In genomic region chr4:129189630-129190029, GRCh38 we compare ENCODE assay signal across 27 cellular contexts.
A peak's percentile ranks its signal among the peaks of the same experiment; 100 is the strongest.
DNase-seq lines count a peak whose midpoint lies in the region; ATAC-seq and TF ChIP-seq lines count a peak whose summit lies in the region.
"Had no signal": no experiment of that assay in that cellular context is flagged by ENCODE, and none has a peak within 500 bp of the region (broad histone marks: within the 10 kb centered on the region; RNA-seq: fewer than 3 reads in every experiment).

No MANE protein-coding gene starts in this region.

- intact Hi-C loops in PC-9 (cut with micrococcal nuclease; ENCODE audit: unreplicated experiment) (no loop called here), right lobe of liver (cut with DNase I) (no loop called here), natural killer cell (cut with micrococcal nuclease) (no loop called here)

- no peak overlapping the region for H3K27ac ChIP-seq in DND-41 (ENCODE audit: low read length)
- H3K27ac ChIP-seq in Karpas-422 (ENCODE audit: low read length): no peak overlapping the region
- no peak overlapping the region for H3K27ac ChIP-seq in PC-9
- H3K27ac ChIP-seq in right lobe of liver: peak overlapping the region; percentile 38 to 68 (median 52)
- H3K27ac ChIP-seq: A549, SJSA1 had no signal

- H3F3A ChIP-seq in PC-9 (ENCODE audit: insufficient read depth, low read depth): no peaks in the 10 kb centered on the region

- no TSS peak for BruUV-seq in PC-9 (replicated peaks; lab: Mats Ljungman, UMichigan)

- H3K4me3 ChIP-seq in DND-41 (ENCODE audit: low read depth in 1 of 2, low read length in 2 of 2) (no peak overlapping the region), Karpas-422 (ENCODE audit: low read length) (no peak overlapping the region), PC-9 (no peak overlapping the region), right lobe of liver (peak overlapping the region in 2 of 3 donors; percentile 18 to 36)
- H3K4me3 ChIP-seq: A549, K562, SJSA1 had no signal

- no peaks in the 10 kb centered on the region for H3K4me1 Mint-ChIP-seq in natural killer cell
- H3K4me1 Mint-ChIP-seq in activated CD4-positive, alpha-beta T cell treated with anti-CD3 and anti-CD28 coated beads, Interleukin-2, amount 10 ng/mL, durations not matched to agents 7 days and 5 days: no peaks in the 10 kb centered on the region
- H3K4me1 Mint-ChIP-seq: CD4-positive, alpha-beta memory T cell had no signal

- no peak overlapping the region for H3K27ac Mint-ChIP-seq in natural killer cell
- H3K27ac Mint-ChIP-seq in activated CD4-positive, alpha-beta T cell treated with anti-CD3 and anti-CD28 coated beads, Interleukin-2, amount 10 ng/mL, durations not matched to agents 7 days and 5 days: no peak overlapping the region
- H3K27ac Mint-ChIP-seq: CD4-positive, alpha-beta memory T cell had no signal

- H3K9me3 ChIP-seq in DND-41 (ENCODE audit: insufficient read depth, low read length, severe bottlenecking) (no peaks in the 10 kb centered on the region), Karpas-422 (ENCODE audit: low read length) (no peaks in the 10 kb centered on the region), PC-9 (ENCODE audit: insufficient read depth, low read depth) (no peaks in the 10 kb centered on the region), right lobe of liver (no peaks in the 10 kb centered on the region)
- H3K9me3 ChIP-seq: A549, SJSA1 had no signal

- H3K9me2 ChIP-seq in Karpas-422 (replicated peaks; ENCODE audit: insufficient read depth, low read length): no peaks in the 10 kb centered on the region
- no peaks in the 10 kb centered on the region; the same call in 1 of the 2 replicates for H3K9me2 ChIP-seq in PC-9 (ENCODE audit: insufficient read depth)

- H3K4me1 ChIP-seq in DND-41 (ENCODE audit: insufficient read depth, low read length): peaks cover 8% of the 10 kb centered on the region; the same call in 1 of the 2 replicates
- H3K4me1 ChIP-seq in Karpas-422 (ENCODE audit: low read length): peaks cover 39% of the 10 kb centered on the region
- H3K4me1 ChIP-seq in PC-9 (replicated peaks; ENCODE audit: insufficient read depth): no peaks in the 10 kb centered on the region
- H3K4me1 ChIP-seq in right lobe of liver: peaks cover 0 to 13% (median 0%) of the 10 kb centered on the region in 4 donors
- H3K4me1 ChIP-seq: A549, SJSA1 had no signal

- H3K36me3 ChIP-seq in DND-41 (ENCODE audit: insufficient read depth, low read length): no peaks in the 10 kb centered on the region
- no peaks in the 10 kb centered on the region for H3K36me3 ChIP-seq in Karpas-422 (ENCODE audit: insufficient read depth, low read length)
- no peaks in the 10 kb centered on the region for H3K36me3 ChIP-seq in PC-9 (ENCODE audit: low read depth)
- no peaks in the 10 kb centered on the region for H3K36me3 ChIP-seq in right lobe of liver
- H3K36me3 ChIP-seq: SJSA1 had no signal

- no peak overlapping the region for H3K9ac ChIP-seq in DND-41 (ENCODE audit: low read depth, low read length)
- H3K9ac ChIP-seq in Karpas-422 (ENCODE audit: low read length): no peak overlapping the region

- POLR2A ChIA-PET in PC-9 (lab: Charles Lee; ENCODE audit: unreplicated experiment): interaction anchor here (0.6 kb wide), 1 partner anchor 97 kb away, joined by 4 read pairs; no protein-coding TSS in a partner anchor
- POLR2A ChIA-PET in activated CD4-positive, alpha-beta T cell treated with anti-CD3 and anti-CD28 coated beads, Interleukin-2, amount 10 ng/mL, durations not matched to agents 7 days and 5 days (lab: Charles Lee): no interaction called here

- H2AFZ ChIP-seq in DND-41 (ENCODE audit: low read depth, low read length) (peak overlapping the region; percentile 60), Karpas-422 (ENCODE audit: low read length) (peak overlapping the region; percentile 45; the same call in 1 of the 2 replicates), PC-9 (no peak overlapping the region)

- H3K27me3 ChIP-seq in DND-41 (ENCODE audit: insufficient read depth, low read length, poor library complexity) (no peaks in the 10 kb centered on the region), Karpas-422 (ENCODE audit: low read length) (no peaks in the 10 kb centered on the region; the same call in 1 of the 2 replicates), PC-9 (ENCODE audit: insufficient read depth, low read depth) (no peaks in the 10 kb centered on the region), right lobe of liver (no peaks in the 10 kb centered on the region)

- no peak for ATAC-seq in DND-41 (ENCODE audit: insufficient read depth, low read depth)
- peak; percentile 98 to 100 (median 98) for ATAC-seq in right lobe of liver
- ATAC-seq in natural killer cell: no peak
- ATAC-seq in HG02642 (IDR thresholded peaks at IDR 0.05; ENCODE audit: poor library complexity, unreplicated experiment): no peak
- ATAC-seq: A549, K562 had no signal

- TF ChIP-seq POLR2A in right lobe of liver (IDR thresholded peaks at IDR 0.05): no peak

- DNase-seq in DND-41 (no peak), Karpas-422 (no peak), PC-9 (no peak), right lobe of liver (no peak), natural killer cell (no peak), iPS-NIHi7 (ENCODE audit: extremely low spot score) (no peak)
- DNase-seq in activated CD4-positive, alpha-beta T cell treated with anti-CD3 and anti-CD28 coated beads, Interleukin-2, amount 10 ng/mL, durations not matched to agents 7 days and 5 days: no peak
- DNase-seq: C1 segment of cervical spinal cord; CD4-positive, alpha-beta memory T cell; DMS 273 treated with DMSO at 0.1 percent for 48 hours; DMS79; GF-D8; GOT3; HCEC 1CT; NCI-H1092; NCI-H1436; NCI-H1930; NCI-H2107; NCI-H524; NCI-H748 treated with DMSO at 0.1 percent for 48 hours; Right ventricle myocardium superior; RPMI8226; T-helper 1 cell had no signal

- peaks cover 6 to 28% of the 10 kb centered on the region in 2 donors for H3K27me3 Mint-ChIP-seq in natural killer cell (ENCODE audit: low read depth in 2 of 2)
- peaks cover 11% of the 10 kb centered on the region for H3K27me3 Mint-ChIP-seq in activated CD4-positive, alpha-beta T cell treated with anti-CD3 and anti-CD28 coated beads, Interleukin-2, amount 10 ng/mL, durations not matched to agents 7 days and 5 days

- no peak overlapping the region for H3K4me3 Mint-ChIP-seq in natural killer cell
- H3K4me3 Mint-ChIP-seq in activated CD4-positive, alpha-beta T cell treated with anti-CD3 and anti-CD28 coated beads, Interleukin-2, amount 10 ng/mL, durations not matched to agents 7 days and 5 days: no peak overlapping the region
- H3K4me3 Mint-ChIP-seq: CD4-positive, alpha-beta memory T cell had no signal

- no peaks in the 10 kb centered on the region for H4K20me1 ChIP-seq in DND-41 (ENCODE audit: insufficient read depth, low read length)
- H4K20me1 ChIP-seq in Karpas-422 (ENCODE audit: insufficient read depth, low read depth, low read length): no peaks in the 10 kb centered on the region
- no peaks in the 10 kb centered on the region for H4K20me1 ChIP-seq in PC-9 (ENCODE audit: insufficient read depth)

- no peaks in the 10 kb centered on the region for H3K79me2 ChIP-seq in DND-41 (ENCODE audit: insufficient read depth, low read length)
- no peaks in the 10 kb centered on the region for H3K79me2 ChIP-seq in Karpas-422 (ENCODE audit: low read length)
- H3K79me2 ChIP-seq in PC-9 (ENCODE audit: low read depth): no peaks in the 10 kb centered on the region

- 2% methylated on average over 4 of the region's 4 CpGs for WGBS in right lobe of liver (ENCODE audit: insufficient coverage, low coverage, low lambda C conversion rate, missing lambda C conversion rate)

- no peaks in the 10 kb centered on the region for H3K36me3 Mint-ChIP-seq in natural killer cell
- H3K36me3 Mint-ChIP-seq in activated CD4-positive, alpha-beta T cell treated with anti-CD3 and anti-CD28 coated beads, Interleukin-2, amount 10 ng/mL, durations not matched to agents 7 days and 5 days (ENCODE audit: low read depth): no peaks in the 10 kb centered on the region
- H3K36me3 Mint-ChIP-seq: CD4-positive, alpha-beta memory T cell had no signal

- H3K4me2 ChIP-seq in DND-41 (ENCODE audit: insufficient read depth, low read length) (peak overlapping the region; percentile 15; the same call in 1 of the 2 replicates), Karpas-422 (ENCODE audit: low read depth, low read length, poor library complexity, severe bottlenecking) (peak overlapping the region; percentile 1), PC-9 (0 out of 2 replicates have a peak overlapping the region, but pooled peaks have one; percentile 16)
- H3K4me2 ChIP-seq: A549 had no signal

- H3K9me3 Mint-ChIP-seq in natural killer cell: no peaks in the 10 kb centered on the region
- H3K9me3 Mint-ChIP-seq in activated CD4-positive, alpha-beta T cell treated with anti-CD3 and anti-CD28 coated beads, Interleukin-2, amount 10 ng/mL, durations not matched to agents 7 days and 5 days: no peaks in the 10 kb centered on the region

- CTCF ChIA-PET in PC-9 (lab: Charles Lee): no interaction called here
- CTCF ChIA-PET in activated CD4-positive, alpha-beta T cell treated with anti-CD3 and anti-CD28 coated beads, Interleukin-2, amount 10 ng/mL, durations not matched to agents 7 days and 5 days (lab: Charles Lee): no interaction called here

- no peak for TF ChIP-seq CTCF in DND-41 (IDR thresholded peaks at IDR 0.05; ENCODE audit: borderline replicate concordance, extremely low read depth, low read length, poor library complexity, severe bottlenecking)
- no peak for TF ChIP-seq CTCF in PC-9 (conservative IDR thresholded peaks at IDR 0.05)
- TF ChIP-seq CTCF in right lobe of liver (IDR thresholded peaks at IDR 0.05): no peak
- no peak for TF ChIP-seq CTCF in natural killer cell (IDR thresholded peaks at IDR 0.05)

Comparison
In these comparisons a context has a peak if more than half of its experiments do, and no peak if none do; other contexts are left out.
1. ATAC-seq: peak in right lobe of liver (4 of 4); none in DND-41 (single experiment), natural killer cell (0 of 3) and HG02642 (single experiment).
2. H3K27ac ChIP-seq: peak in right lobe of liver (3 of 3); none in DND-41 (single experiment), Karpas-422 (single experiment) and PC-9 (single experiment).
3. H3K4me3 ChIP-seq: peak in right lobe of liver (2 of 3); none in DND-41 (0 of 2), Karpas-422 (single experiment) and PC-9 (single experiment).
4. Peak in every context shown above with its lines, with median percentiles within 50 percentile points of each other: H3K4me2 ChIP-seq.